Comparison of ENCODE assay signal across 8 cellular contexts in the genomic region with DNA sequence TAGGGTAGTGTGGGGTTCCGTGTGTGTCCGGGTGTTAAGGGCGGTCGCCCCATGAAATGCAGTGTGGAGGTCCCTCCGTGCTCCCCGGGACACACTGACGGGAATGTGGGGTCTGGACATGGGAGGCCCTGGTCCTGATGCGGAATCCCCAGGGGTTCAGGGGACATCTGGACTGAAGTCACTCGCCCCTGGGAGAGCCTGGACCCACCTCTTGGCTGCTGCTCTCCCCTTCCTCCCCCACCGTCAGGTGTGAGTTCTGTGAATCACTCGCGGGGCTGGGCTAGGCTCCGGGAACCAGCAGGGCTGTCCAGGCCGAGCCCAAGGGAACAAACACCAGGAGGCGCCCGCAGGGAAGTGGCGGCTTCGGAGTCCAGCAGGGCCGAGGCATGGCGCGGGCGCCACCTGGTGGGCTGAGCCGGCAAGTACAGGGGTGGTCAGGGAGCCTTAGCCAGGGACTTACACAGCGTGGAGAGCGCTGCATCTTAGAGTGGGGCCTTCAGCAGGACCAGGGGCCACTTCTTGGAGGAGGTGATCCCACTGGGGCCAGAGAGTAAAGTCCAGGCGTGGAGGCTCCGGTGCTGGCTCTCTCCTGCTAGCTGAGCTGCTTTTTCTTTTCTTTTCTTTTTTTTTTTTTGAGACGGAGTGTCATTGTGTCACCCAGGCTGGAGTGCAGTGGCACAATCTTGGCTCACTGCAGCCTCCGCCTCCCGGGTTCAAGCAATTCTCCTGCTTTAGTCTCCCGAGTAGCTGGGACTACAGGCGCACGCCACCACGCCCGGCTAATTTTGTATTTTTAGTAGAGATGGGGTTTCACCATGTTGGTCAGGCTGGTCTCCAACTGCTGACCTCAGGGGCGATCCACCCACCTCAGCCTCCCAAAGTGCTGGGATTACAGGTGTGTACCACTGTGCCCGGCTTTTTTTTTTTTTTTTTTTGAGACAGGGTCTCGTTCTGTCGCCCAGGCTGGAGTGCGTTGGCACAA. TPM values are rescaled to one million over a fixed set of nuclear protein-coding genes. Genes with fewer than 3 reads are reported as not detected.
DNase-seq lines count a peak whose midpoint lies in the region; ATAC-seq and TF ChIP-seq lines count a peak whose summit lies in the region.

No MANE protein-coding gene starts in this region.

- TF ChIP-seq POLR2A in heart left ventricle (IDR thresholded peaks at IDR 0.05), result no peak

- H3K36me3 ChIP-seq in heart left ventricle, result peaks cover 0 to 28% (median 23%) of the 10 kb centered on the region in 9 donors
- H3K36me3 ChIP-seq in aorta (ENCODE audit: control insufficient read depth in 1 of 2, insufficient read depth in 2 of 2, low read length in 1 of 2), result peaks cover 2 to 7% of the 10 kb centered on the region in 2 donors

- intact Hi-C loops in heart left ventricle (cut with DNase I) (loop anchor here in 9 of 10 donors (2.0 to 10.0 kb wide), 5 partner anchors 74 to 213 kb away; partner anchors contain the start of gene UBA2 (in 1 of the 9)), aorta (cut with DNase I) (loop anchor here (2.0 to 10.0 kb wide), 5 partner anchors 69 to 687 kb away; partner anchors contain the start of genes GPI (in 2 of the 2) and PDCD2L (in 2 of the 2))

- peaks cover 0 to 39% (median 10%) of the 10 kb centered on the region in 12 donors for H3K4me1 ChIP-seq in heart left ventricle
- H3K4me1 ChIP-seq in aorta (ENCODE audit: control insufficient read depth in 1 of 2, insufficient read depth in 2 of 2, low read length in 2 of 2), result no peaks in the 10 kb centered on the region

- H3K9me3 ChIP-seq in heart left ventricle (no peaks in the 10 kb centered on the region), aorta (ENCODE audit: control insufficient read depth, low read length) (no peaks in the 10 kb centered on the region)

- 40 to 45% (median 41%) methylated on average over 31 to 40 of the region's 40 CpGs for WGBS in heart left ventricle, 4 donors
- WGBS in aorta, 2 donors, result 33% methylated on average over 39 to 40 of the region's 40 CpGs

- H3K27ac ChIP-seq in heart left ventricle (peak overlapping the region in 6 of 12 donors; percentile 3 to 56 (median 26)), aorta (ENCODE audit: low read depth in 1 of 2, low read length in 2 of 2) (peak overlapping the region in 1 of 2 donors; percentile 43)

- peak; percentile 81 for ATAC-seq in HG02623 (IDR thresholded peaks at IDR 0.05; ENCODE audit: unreplicated experiment)
- peak; percentile 83 to 90 (median 86) for ATAC-seq in heart left ventricle
- peak; percentile 92 for ATAC-seq in aorta (ENCODE audit: low FRiP score)

- H3K4me3 ChIP-seq in heart left ventricle (peak overlapping the region in 1 of 12 donors; percentile 11), aorta (ENCODE audit: low read length in 2 of 2) (no peak overlapping the region)

- DNase-seq in GM04503 (ENCODE audit: low read depth) (peak; percentile 34), NCI-H1417 treated with DMSO at 0.1 percent for 48 hours (lab: John Stamatoyannopoulos, UW) (peak; percentile 57), SW 1271 (lab: John Stamatoyannopoulos, UW) (peak; percentile 52 to 57), heart left ventricle (peak; percentile 90 to 96 (median 94)), pulmonary artery endothelial cell (ENCODE audit: low read depth, low spot score) (peak; percentile 49), aorta (peak; percentile 95 to 99)
- DNase-seq in activated naive CD8-positive, alpha-beta T cell treated with anti-CD3 and anti-CD28 coated beads, Interleukin-2, amount 50 U/mL, for 16 hours (ENCODE audit: low read depth, low spot score), result peak; percentile 69

- H3K27me3 ChIP-seq in heart left ventricle (peaks cover 0 to 5% (median 0%) of the 10 kb centered on the region in 9 donors), aorta (ENCODE audit: control insufficient read depth in 1 of 2, insufficient read depth in 2 of 2, low read length in 1 of 2) (no peaks in the 10 kb centered on the region)

- peak; percentile 98 to 99 (median 99) for TF ChIP-seq CTCF in heart left ventricle (IDR thresholded peaks at IDR 0.05)

RNA-seq across cellular contexts. Expression of gene WTIP, which starts 20.1 kb away (rescaled TPM):
- 10 to 100 TPM; 16.3 to 33.3 (median 23.3) TPM for total RNA-seq in heart left ventricle
- polyA plus RNA-seq in heart left ventricle, result 1 to 10 TPM; 6.6 to 9.0 TPM
- total RNA-seq in pulmonary artery endothelial cell, result 33.0 and 40.7 TPM in 2 replicates
- 10 to 100 TPM; 74.0 to 89.3 TPM for total RNA-seq in aorta
- polyA plus RNA-seq in aorta, result 10 to 100 TPM; 52.0 to 73.4 TPM

Comparison
In these comparisons a context has a peak if more than half of its experiments do, and no peak if none do; other contexts are left out.
1. DNase-seq: peak in every context shown above with its lines; median percentile 97 in aorta; 94 in heart left ventricle; 69 in activated naive CD8-positive, alpha-beta T cell treated with anti-CD3 and anti-CD28 coated beads, Interleukin-2, amount 50 U/mL, for 16 hours; 57 in NCI-H1417 treated with DMSO at 0.1 percent for 48 hours; 54 in SW 1271; 49 in pulmonary artery endothelial cell; 34 in GM04503.